ENCODE assay signal across 10 cellular contexts in the genomic region with DNA sequence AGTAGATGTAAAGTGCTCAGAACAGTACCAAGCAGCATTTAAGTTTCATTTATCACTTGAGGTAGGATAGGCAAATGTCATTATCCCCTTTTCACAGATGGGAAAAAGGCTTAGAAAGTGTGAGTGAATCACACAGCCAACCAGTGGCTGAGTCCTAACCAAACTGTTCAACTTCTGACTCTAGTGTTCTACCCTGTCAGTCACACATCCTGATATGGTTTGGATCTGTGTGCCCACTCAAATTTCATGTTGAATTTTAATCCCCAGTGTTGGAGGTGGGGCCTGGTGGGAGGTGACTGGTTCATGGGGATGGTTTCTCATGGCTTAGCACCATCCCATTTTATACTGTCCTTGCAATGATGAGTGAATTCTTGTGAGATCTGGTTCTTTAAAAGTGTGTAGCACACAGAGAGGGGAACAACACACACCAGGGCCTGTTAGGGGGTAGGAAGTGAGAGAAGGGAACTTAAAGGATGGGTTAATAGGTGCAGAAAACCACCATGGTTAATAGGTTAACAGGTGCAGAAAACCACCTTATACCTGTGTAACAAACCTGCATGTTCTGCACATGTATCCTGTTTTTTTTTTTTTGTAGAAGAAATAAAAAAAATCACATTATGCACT.
A peak's percentile ranks its signal among the peaks of the same experiment; 100 is the strongest.
DNase-seq lines count a peak whose midpoint lies in the region; ATAC-seq and TF ChIP-seq lines count a peak whose summit lies in the region.
"Had no signal": no experiment of that assay in that cellular context is flagged by ENCODE, and none has a peak within 500 bp of the region (broad histone marks: within the 10 kb centered on the region; RNA-seq: fewer than 3 reads in every experiment).

No MANE protein-coding gene starts in this region.

- no peak overlapping the region for H3K4me3 ChIP-seq in coronary artery
- H3K4me3 ChIP-seq: K562 had no signal

- intact Hi-C loops in left cardiac atrium (cut with DNase I): no loop called here

- peak; percentile 27 for DNase-seq in activated T-cell treated with anti-CD3 and anti-CD28 coated beads for 48 hours (ENCODE audit: low read depth)
- DNase-seq in activated T-cell treated with anti-CD3 and anti-CD28 coated beads for 4 hours: no peak
- DNase-seq in activated naive CD4-positive, alpha-beta T cell treated with anti-CD3 and anti-CD28 coated beads, Interleukin-2, amount 50 U/mL, for 16 hours: peak; percentile 34
- DNase-seq in coronary artery (ENCODE audit: low spot score): no peak
- DNase-seq in G401 (ENCODE audit: low spot score): no peak
- no peak for DNase-seq in left cardiac atrium

- in situ Hi-C loops in G401 (cut with HindIII; ENCODE audit: low sequenced_read_pairs): no loop called here

- H3K4me3 Mint-ChIP-seq in stimulated activated memory B cell treated with anti-CD40 and anti-IgM and Interleukin-4, amounts not matched to agents 10 μg/mL and 1 μg/mL and 100 μg/mL, for 72 hours: no peak overlapping the region
- H3K4me3 Mint-ChIP-seq: B cell had no signal

- no peaks in the 10 kb centered on the region for H3K27me3 Mint-ChIP-seq in stimulated activated memory B cell treated with anti-CD40 and anti-IgM and Interleukin-4, amounts not matched to agents 10 μg/mL and 1 μg/mL and 100 μg/mL, for 72 hours
- H3K27me3 Mint-ChIP-seq: B cell had no signal

- no peak overlapping the region for H3K27ac ChIP-seq in coronary artery

- ATAC-seq in HG03060 (IDR thresholded peaks at IDR 0.05; ENCODE audit: low read depth, unreplicated experiment) (peak; percentile 98), left cardiac atrium (no peak)
- ATAC-seq in stimulated activated memory B cell treated with anti-CD40 and anti-IgM and Interleukin-4, amounts not matched to agents 10 μg/mL and 1 μg/mL and 100 μg/mL, for 72 hours: peak; percentile 86
- ATAC-seq: K562 had no signal

- H3K4me1 Mint-ChIP-seq in stimulated activated memory B cell treated with anti-CD40 and anti-IgM and Interleukin-4, amounts not matched to agents 10 μg/mL and 1 μg/mL and 100 μg/mL, for 72 hours: peaks cover 7% of the 10 kb centered on the region
- H3K4me1 Mint-ChIP-seq: B cell had no signal

- H3K27ac Mint-ChIP-seq in stimulated activated memory B cell treated with anti-CD40 and anti-IgM and Interleukin-4, amounts not matched to agents 10 μg/mL and 1 μg/mL and 100 μg/mL, for 72 hours: peak overlapping the region; percentile 36
- H3K27ac Mint-ChIP-seq: B cell had no signal

- no peak for TF ChIP-seq CTCF in coronary artery (IDR thresholded peaks at IDR 0.05)

- H3K36me3 Mint-ChIP-seq in stimulated activated memory B cell treated with anti-CD40 and anti-IgM and Interleukin-4, amounts not matched to agents 10 μg/mL and 1 μg/mL and 100 μg/mL, for 72 hours: peaks cover 8% of the 10 kb centered on the region

- H3K9me3 Mint-ChIP-seq in stimulated activated memory B cell treated with anti-CD40 and anti-IgM and Interleukin-4, amounts not matched to agents 10 μg/mL and 1 μg/mL and 100 μg/mL, for 72 hours: peaks cover 6% of the 10 kb centered on the region

Comparison
In these comparisons a context has a peak if more than half of its experiments do, and no peak if none do; other contexts are left out.
1. DNase-seq: peak in activated T-cell treated with anti-CD3 and anti-CD28 coated beads for 48 hours (single experiment) and activated naive CD4-positive, alpha-beta T cell treated with anti-CD3 and anti-CD28 coated beads, Interleukin-2, amount 50 U/mL, for 16 hours (single experiment); none in activated T-cell treated with anti-CD3 and anti-CD28 coated beads for 4 hours (single experiment), coronary artery (single experiment), G401 (single experiment) and left cardiac atrium (single experiment).
2. ATAC-seq: peak in HG03060 (single experiment) and stimulated activated memory B cell treated with anti-CD40 and anti-IgM and Interleukin-4, amounts not matched to agents 10 μg/mL and 1 μg/mL and 100 μg/mL, for 72 hours (single experiment); none in left cardiac atrium (0 of 2).